11 cellular contexts compared by ENCODE assay signal in the genomic region with DNA sequence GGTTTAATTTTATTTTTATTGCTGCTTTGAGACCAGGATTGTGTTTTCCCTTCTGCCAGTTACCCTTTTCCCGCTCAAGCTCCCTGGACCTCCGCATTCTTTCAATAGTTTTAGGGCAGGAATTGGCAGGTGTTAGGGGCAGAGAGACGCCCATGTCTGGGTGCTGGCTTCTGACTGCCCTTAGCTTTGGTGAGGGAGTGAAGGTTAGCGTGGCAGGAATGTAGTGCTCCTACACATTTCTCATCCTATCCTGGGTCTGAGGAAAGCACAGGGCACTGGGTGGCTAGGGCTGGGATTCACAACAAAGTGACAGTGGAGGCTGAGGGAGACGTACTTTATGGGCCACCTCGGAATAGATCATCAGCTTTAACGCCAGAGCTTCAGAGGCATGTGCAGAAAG.
DNase-seq lines count a peak whose midpoint lies in the region; ATAC-seq, FAIRE-seq and TF ChIP-seq lines count a peak whose summit lies in the region.
"Had no signal": no experiment of that assay in that cellular context is flagged by ENCODE, and none has a peak within 500 bp of the region (broad histone marks: within the 10 kb centered on the region; RNA-seq: fewer than 3 reads in every experiment).

No MANE protein-coding gene starts in this region.

- peaks cover 0 to 93% (median 9%) of the 10 kb centered on the region in 12 donors for H3K4me1 ChIP-seq in heart left ventricle
- peaks cover 30% of the 10 kb centered on the region for H3K4me1 ChIP-seq in endothelial cell of umbilical vein (ENCODE audit: control insufficient read depth, extremely low read depth, insufficient read depth, low read length)
- peaks cover 28% of the 10 kb centered on the region for H3K4me1 ChIP-seq in upper lobe of right lung

- no peaks in the 10 kb centered on the region for H3K9me1 ChIP-seq in endothelial cell of umbilical vein (replicated peaks; ENCODE audit: control insufficient read depth, extremely low read depth, insufficient read depth, low read length)

- ATAC-seq in heart left ventricle, result no peak
- no peak for ATAC-seq in Right ventricle myocardium superior (ENCODE audit: poor library complexity)
- ATAC-seq in naive thymus-derived CD8-positive, alpha-beta T cell, result no peak
- peak; percentile 2 for ATAC-seq in upper lobe of right lung
- ATAC-seq in HG02852 (IDR thresholded peaks at IDR 0.05; ENCODE audit: unreplicated experiment), result no peak

- DNase-seq in heart left ventricle, result no peak
- DNase-seq in Right ventricle myocardium superior, result no peak
- DNase-seq in endothelial cell of umbilical vein (ENCODE audit: low read depth, low spot score), result no peak
- no peak for DNase-seq in naive thymus-derived CD8-positive, alpha-beta T cell
- DNase-seq in upper lobe of right lung, result no peak
- no peak for DNase-seq in NCI-H2196 (lab: John Stamatoyannopoulos, UW; ENCODE audit: unreplicated experiment)
- DNase-seq in NCI-H526 (lab: John Stamatoyannopoulos, UW), result no peak
- DNase-seq: activated CD4-positive, CD25-positive, alpha-beta regulatory T cell; NCI-H510A treated with DMSO at 0.1 percent for 48 hours had no signal

- peaks cover 26 to 76% (median 65%) of the 10 kb centered on the region in 4 donors for H3K4me1 Mint-ChIP-seq in naive thymus-derived CD8-positive, alpha-beta T cell

- no peak overlapping the region for H3K4me2 ChIP-seq in endothelial cell of umbilical vein (ENCODE audit: insufficient read depth, low read length)

- dilution Hi-C loops in endothelial cell of umbilical vein (cut with MboI; ENCODE audit: extremely low pct_ligation_motif_present, low sequenced_read_pairs), result no loop called here

- no peak for TF ChIP-seq CTCF in heart left ventricle (IDR thresholded peaks at IDR 0.05)
- TF ChIP-seq CTCF in endothelial cell of umbilical vein (IDR thresholded peaks at IDR 0.05; ENCODE audit: extremely low read depth in 1 of 2, insufficient read depth in 1 of 2, low read depth in 1 of 2, low read length in 2 of 2), result no peak
- TF ChIP-seq CTCF in upper lobe of right lung (IDR thresholded peaks at IDR 0.05), result no peak

- no peaks in the 10 kb centered on the region for H3K36me3 Mint-ChIP-seq in naive thymus-derived CD8-positive, alpha-beta T cell

- peak overlapping the region in 2 of 10 donors; percentile 9 to 13 for H3K4me3 Mint-ChIP-seq in naive thymus-derived CD8-positive, alpha-beta T cell
- H3K4me3 Mint-ChIP-seq: activated naive CD8-positive, alpha-beta T cell had no signal

- H3K27me3 ChIP-seq in heart left ventricle (no peaks in the 10 kb centered on the region), endothelial cell of umbilical vein (ENCODE audit: control insufficient read depth in 2 of 2, insufficient read depth in 2 of 2, low read length in 2 of 2) (no peaks in the 10 kb centered on the region), upper lobe of right lung (no peaks in the 10 kb centered on the region)

- peak overlapping the region in 8 of 10 donors; percentile 26 to 79 (median 47) for H3K27ac Mint-ChIP-seq in naive thymus-derived CD8-positive, alpha-beta T cell
- H3K27ac Mint-ChIP-seq: activated naive CD8-positive, alpha-beta T cell had no signal

- no peaks in the 10 kb centered on the region for H3K36me3 ChIP-seq in heart left ventricle
- no peaks in the 10 kb centered on the region for H3K36me3 ChIP-seq in endothelial cell of umbilical vein (ENCODE audit: control insufficient read depth in 2 of 2, extremely low read depth in 1 of 2, insufficient read depth in 2 of 2, low read length in 2 of 2)
- no peaks in the 10 kb centered on the region for H3K36me3 ChIP-seq in upper lobe of right lung

- CTCF ChIA-PET in endothelial cell of umbilical vein (lab: Charles Lee), result interaction anchor here (1.4 kb wide), 1 partner anchor 13 kb away, joined by 4 read pairs; no protein-coding TSS in a partner anchor

- H3K27me3 Mint-ChIP-seq in naive thymus-derived CD8-positive, alpha-beta T cell, result no peaks in the 10 kb centered on the region
- H3K27me3 Mint-ChIP-seq: activated naive CD8-positive, alpha-beta T cell had no signal

- intact Hi-C loops in heart left ventricle (cut with DNase I), result loop anchor here in 1 of 10 donors (10.0 kb wide), 1 partner anchor 110 kb away; no protein-coding TSS in a partner anchor
- intact Hi-C loops in Right ventricle myocardium superior (cut with DNase I), result no loop called here
- intact Hi-C loops in endothelial cell of umbilical vein (cut with micrococcal nuclease), result loop anchor here (2.0 to 5.0 kb wide), 3 partner anchors 98 to 428 kb away; a partner anchor contains a TSS
- intact Hi-C loops in upper lobe of right lung (cut with DNase I), result no loop called here

- BruUV-seq in endothelial cell of umbilical vein (replicated peaks; lab: Mats Ljungman, UMichigan), result no TSS peak

- POLR2A ChIA-PET in endothelial cell of umbilical vein (lab: Charles Lee), result interaction anchor here (1.0 kb wide), 1 partner anchor 428 kb away, joined by 4 read pairs; a partner anchor contains a TSS
- POLR2A ChIA-PET in naive thymus-derived CD8-positive, alpha-beta T cell (lab: Charles Lee), result interaction anchor here (0.7 kb wide), 1 partner anchor 201 kb away, joined by 3 read pairs; no protein-coding TSS in a partner anchor

- no peak overlapping the region for H2AFZ ChIP-seq in endothelial cell of umbilical vein (ENCODE audit: low read depth, low read length)

- WGBS in heart left ventricle, 4 donors, result 84 to 90% (median 88%) methylated on average over 7 of the region's 7 CpGs

- no peak overlapping the region for H3K9ac ChIP-seq in endothelial cell of umbilical vein (replicated peaks; ENCODE audit: extremely low read depth, insufficient read depth, low read length)

- no peaks in the 10 kb centered on the region for H3K9me3 Mint-ChIP-seq in naive thymus-derived CD8-positive, alpha-beta T cell

- H3K79me2 ChIP-seq in endothelial cell of umbilical vein (ENCODE audit: control insufficient read depth, insufficient read depth, low read length), result no peaks in the 10 kb centered on the region

- H3K9me3 ChIP-seq in heart left ventricle, result no peaks in the 10 kb centered on the region
- no peaks in the 10 kb centered on the region for H3K9me3 ChIP-seq in endothelial cell of umbilical vein (replicated peaks; ENCODE audit: control insufficient read depth, insufficient read depth, low read length)
- H3K9me3 ChIP-seq in upper lobe of right lung, result no peaks in the 10 kb centered on the region

- FAIRE-seq in endothelial cell of umbilical vein (lab: Jason Lieb, UNC), result no peak

- H3K4me3 ChIP-seq in heart left ventricle, result no peak overlapping the region
- no peak overlapping the region for H3K4me3 ChIP-seq in endothelial cell of umbilical vein (replicated peaks in 1 of 3; ENCODE audit: insufficient read depth in 1 of 3, low read depth in 1 of 3, low read length in 3 of 3)
- no peak overlapping the region for H3K4me3 ChIP-seq in upper lobe of right lung

- TF ChIP-seq POLR2A in heart left ventricle (IDR thresholded peaks at IDR 0.05) (no peak), endothelial cell of umbilical vein (IDR thresholded peaks at IDR 0.05; ENCODE audit: low read depth, low read length) (no peak)

- H4K20me1 ChIP-seq in endothelial cell of umbilical vein (replicated peaks; ENCODE audit: control insufficient read depth, extremely low read depth, insufficient read depth, low read length), result no peaks in the 10 kb centered on the region

- peak overlapping the region in 11 of 12 donors; percentile 18 to 85 (median 63) for H3K27ac ChIP-seq in heart left ventricle
- peak overlapping the region; percentile 16 for H3K27ac ChIP-seq in endothelial cell of umbilical vein (ENCODE audit: insufficient read depth, low read depth, low read length)
- H3K27ac ChIP-seq in upper lobe of right lung, result peak overlapping the region; percentile 56

TF ChIP-seq in endothelial cell of umbilical vein, 7 proteins besides CTCF, POLR2A, EP300 and RAD21:
- TF ChIP-seq POLR2AphosphoS5 (IDR thresholded peaks at IDR 0.05; ENCODE audit: insufficient read depth, low read depth, low read length) (no peak), FOS (IDR thresholded peaks at IDR 0.05; ENCODE audit: borderline replicate concordance, insufficient read depth, low read length) (no peak), EZH2 (IDR thresholded peaks at IDR 0.05; ENCODE audit: borderline replicate concordance, low read depth, low read length, severe bottlenecking) (no peak), JUN (IDR thresholded peaks at IDR 0.05; ENCODE audit: borderline replicate concordance, insufficient read depth, insufficient read length, low read depth) (no peak), GATA2 (IDR thresholded peaks at IDR 0.05; ENCODE audit: insufficient read depth, insufficient read length, low read depth, low read length) (no peak), MYC (IDR thresholded peaks at IDR 0.05; ENCODE audit: low read depth, low read length) (no peak)
- TF ChIP-seq, protein P1, sequence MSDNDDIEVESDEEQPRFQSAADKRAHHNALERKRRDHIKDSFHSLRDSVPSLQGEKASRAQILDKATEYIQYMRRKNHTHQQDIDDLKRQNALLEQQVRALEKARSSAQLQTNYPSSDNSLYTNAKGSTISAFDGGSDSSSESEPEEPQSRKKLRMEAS (IDR thresholded peaks at IDR 0.05; ENCODE audit: insufficient read depth, insufficient read length), result no peak
